ENCODE assay signal across 21 cellular contexts in genomic region chr14:65853407-65853955, GRCh38.
DNase-seq lines count a peak whose midpoint lies in the region; ATAC-seq, FAIRE-seq and TF ChIP-seq lines count a peak whose summit lies in the region.
"Had no signal": no experiment of that assay in that cellular context is flagged by ENCODE, and none has a peak within 500 bp of the region (broad histone marks: within the 10 kb centered on the region; RNA-seq: fewer than 3 reads in every experiment).

No MANE protein-coding gene starts in this region.

- no peak for ATAC-seq in left cardiac atrium
- no peak for ATAC-seq in K562
- no peak for ATAC-seq in stimulated activated naive CD8-positive, alpha-beta T cell treated with anti-CD3 and anti-CD28 coated beads, Interleukin-15, amount 100 ng/mL, for 72 hours

- no peak for TF ChIP-seq CTCF in cardiac muscle cell (IDR thresholded peaks at IDR 0.05; ENCODE audit: low read depth, low read length)
- no peak for TF ChIP-seq CTCF in HEK293 (tag by site-specific recombination; IDR thresholded peaks at IDR 0.05)
- TF ChIP-seq CTCF in K562 (IDR thresholded peaks at IDR 0.05 in 2 of 3, conservative IDR thresholded peaks at IDR 0.05 in 1 of 3; ENCODE audit: insufficient read depth in 2 of 3, low read depth in 1 of 3, low read length in 3 of 3) = no peak

- no peak for TF ChIP-seq RAD21 in K562 (CRISPR knock-in tag; conservative IDR thresholded peaks at IDR 0.05 in 1 of 2, IDR thresholded peaks at IDR 0.05 in 1 of 2)

- no TSS peak for BruUV-seq in K562 (replicated peaks; lab: Mats Ljungman, UMichigan)

- H3K79me2 ChIP-seq in K562 (ENCODE audit: control insufficient read depth, insufficient read depth, low read length) = no peaks in the 10 kb centered on the region

- peak overlapping the region; percentile 24 for H3K27ac ChIP-seq in cardiac muscle cell
- H3K27ac ChIP-seq in HEK293 (ENCODE audit: extremely low read depth, low read depth, low read length) = no peak overlapping the region
- H3K27ac ChIP-seq in K562 (ENCODE audit: extremely low read depth, low read depth, low read length) = no peak overlapping the region
- H3K27ac ChIP-seq: GM23248, HL-60, PC-9, SJSA1 had no signal

- intact Hi-C loops in left cardiac atrium (cut with DNase I) (no loop called here), K562 (cut with micrococcal nuclease) (no loop called here)

- WGBS in K562 (ENCODE audit: insufficient coverage, low coverage, missing lambda C conversion rate) = 0% methylated on average over 7 of the region's 7 CpGs

- no peak for TF ChIP-seq POLR2A in K562 (conservative IDR thresholded peaks at IDR 0.05)

- H3K27me3 ChIP-seq in cardiac muscle cell (no peaks in the 10 kb centered on the region), K562 (ENCODE audit: control insufficient read depth in 2 of 2, insufficient read depth in 2 of 2, low read length in 2 of 2) (peaks cover 0 to 5% of the 10 kb centered on the region in 2 experiments; a peak in 3 of 5 replicates)
- H3K27me3 ChIP-seq: SJSA1 had no signal

- H3K9ac ChIP-seq in K562 (ENCODE audit: insufficient read depth in 1 of 2, low read depth in 2 of 2, low read length in 2 of 2) = no peak overlapping the region
- H3K9ac ChIP-seq: GM23248 had no signal

- TF ChIP-seq EP300 in K562 (IDR thresholded peaks at IDR 0.05; ENCODE audit: low read length) = no peak

- no peak overlapping the region for H3K4me3 Mint-ChIP-seq in stimulated activated naive CD8-positive, alpha-beta T cell treated with anti-CD3 and anti-CD28 coated beads, Interleukin-15, amount 100 ng/mL, for 72 hours

- H3K4me1 ChIP-seq in cardiac muscle cell (ENCODE audit: low read depth) (peaks cover 11% of the 10 kb centered on the region), HEK293 (ENCODE audit: control insufficient read depth, insufficient read depth, low read length) (no peaks in the 10 kb centered on the region), K562 (replicated peaks in 1 of 2; ENCODE audit: control insufficient read depth in 2 of 2, insufficient read depth in 2 of 2, low read length in 2 of 2) (no peaks in the 10 kb centered on the region; a peak in 1 of 5 replicates)
- H3K4me1 ChIP-seq: HAP-1, SJSA1 had no signal

- POLR2A ChIA-PET in HEK293 (lab: Yijun Ruan, JAX) = no interaction called here
- POLR2A ChIA-PET in K562 (lab: Yijun Ruan, JAX) = no interaction called here

- no peaks in the 10 kb centered on the region for H3K9me1 ChIP-seq in K562 (ENCODE audit: control insufficient read depth, insufficient read depth, low read length)

- H3K4me2 ChIP-seq in K562 (ENCODE audit: insufficient read depth, low read length) = no peak overlapping the region
- H3K4me2 ChIP-seq: PC-9 had no signal

- no peaks in the 10 kb centered on the region for H4K20me1 ChIP-seq in K562 (replicated peaks; ENCODE audit: control insufficient read depth, insufficient read depth, low read length)

- H3K9me3 ChIP-seq in cardiac muscle cell (ENCODE audit: low read depth) = no peaks in the 10 kb centered on the region
- H3K9me3 ChIP-seq in HEK293 (ENCODE audit: control insufficient read depth, insufficient read depth, low read depth, low read length) = no peaks in the 10 kb centered on the region
- H3K9me3 ChIP-seq in K562 (replicated peaks; ENCODE audit: control insufficient read depth, insufficient read depth, low read depth, low read length) = no peaks in the 10 kb centered on the region
- H3K9me3 ChIP-seq: HAP-1, SJSA1 had no signal

- H3K36me3 ChIP-seq in cardiac muscle cell (no peaks in the 10 kb centered on the region), HEK293 (ENCODE audit: control insufficient read depth in 2 of 2, insufficient read depth in 1 of 2, low read length in 2 of 2) (no peaks in the 10 kb centered on the region), K562 (ENCODE audit: control insufficient read depth, insufficient read depth, low read length) (no peaks in the 10 kb centered on the region)
- H3K36me3 ChIP-seq: HAP-1, SJSA1 had no signal

- no peaks in the 10 kb centered on the region for H3K27me3 Mint-ChIP-seq in stimulated activated naive CD8-positive, alpha-beta T cell treated with anti-CD3 and anti-CD28 coated beads, Interleukin-15, amount 100 ng/mL, for 72 hours
- H3K27me3 Mint-ChIP-seq: CD4-positive, CD25-positive, alpha-beta regulatory T cell had no signal

- CTCF ChIA-PET in HEK293 (lab: Yijun Ruan, JAX) (no interaction called here), K562 (lab: Yijun Ruan, JAX; ENCODE audit: low intra/inter-chr PET ratio) (no interaction called here)

- H3K4me3 ChIP-seq in cardiac muscle cell (no peak overlapping the region), HEK293 (ENCODE audit: low read depth, low read length) (no peak overlapping the region), K562 (no peak overlapping the region)
- H3K4me3 ChIP-seq: GM23248, HAP-1, PC-9, SJSA1 had no signal

- H2AFZ ChIP-seq in K562 (ENCODE audit: low read depth, low read length) = 0 out of 2 replicates have a peak overlapping the region, but pooled peaks have one; percentile 40
- H2AFZ ChIP-seq: GM23248, PC-9 had no signal

- FAIRE-seq in K562 (lab: Jason Lieb, UNC) = no peak
- FAIRE-seq: GM18507 had no signal

- H3K9me3 Mint-ChIP-seq in stimulated activated naive CD8-positive, alpha-beta T cell treated with anti-CD3 and anti-CD28 coated beads, Interleukin-15, amount 100 ng/mL, for 72 hours = peaks cover 18 to 35% of the 10 kb centered on the region in 2 donors

- peaks cover 38% of the 10 kb centered on the region for H3K4me1 Mint-ChIP-seq in stimulated activated naive CD8-positive, alpha-beta T cell treated with anti-CD3 and anti-CD28 coated beads, Interleukin-15, amount 100 ng/mL, for 72 hours

- DNase-seq in cardiac muscle cell (ENCODE audit: low read depth in 1 of 2, low spot score in 1 of 2) = no peak
- no peak for DNase-seq in left cardiac atrium
- peak in 1 of 4 experiments; percentile 23 for DNase-seq in K562 (ENCODE audit: extremely low read depth in 1 of 4, low spot score in 3 of 4)
- no peak for DNase-seq in stimulated activated CD4-positive, alpha-beta T cell treated with anti-CD3 and anti-CD28 coated beads, Interleukin-2, amount 100 ng/mL, for 48 hours
- DNase-seq in stimulated activated naive CD8-positive, alpha-beta T cell treated with anti-CD3 and anti-CD28 coated beads, Interleukin-15, amount 100 ng/mL, for 72 hours = no peak
- no peak for DNase-seq in DMS53 treated with DMSO at 0.1 percent for 48 hours (lab: John Stamatoyannopoulos, UW; ENCODE audit: unreplicated experiment)
- DNase-seq: CD4-positive, CD25-positive, alpha-beta regulatory T cell; DMS153; GM23248; NCI-H1105 treated with DMSO at 0.1 percent for 48 hours; NCI-H2029 treated with DMSO at 0.1 percent for 48 hours; NCI-H526; NCI-H82; NK-92 treated with Interleukin-12 subunit alpha and Interleukin-12 subunit beta, amount 100 ng/mL, for 24 hours; PC-9; Right ventricle myocardium superior had no signal

- in situ Hi-C loops in K562 (cut with MboI) = no loop called here

- H3K27ac Mint-ChIP-seq in stimulated activated naive CD8-positive, alpha-beta T cell treated with anti-CD3 and anti-CD28 coated beads, Interleukin-15, amount 100 ng/mL, for 72 hours = no peak overlapping the region

TF ChIP-seq in HEK293, 187 proteins besides CTCF, POLR2A, EP300 and RAD21 (continues in another document):
- peak; percentile 45 for TF ChIP-seq ZIC2 (tag by site-specific recombination; IDR thresholded peaks at IDR 0.05)
- TF ChIP-seq, protein P1, sequence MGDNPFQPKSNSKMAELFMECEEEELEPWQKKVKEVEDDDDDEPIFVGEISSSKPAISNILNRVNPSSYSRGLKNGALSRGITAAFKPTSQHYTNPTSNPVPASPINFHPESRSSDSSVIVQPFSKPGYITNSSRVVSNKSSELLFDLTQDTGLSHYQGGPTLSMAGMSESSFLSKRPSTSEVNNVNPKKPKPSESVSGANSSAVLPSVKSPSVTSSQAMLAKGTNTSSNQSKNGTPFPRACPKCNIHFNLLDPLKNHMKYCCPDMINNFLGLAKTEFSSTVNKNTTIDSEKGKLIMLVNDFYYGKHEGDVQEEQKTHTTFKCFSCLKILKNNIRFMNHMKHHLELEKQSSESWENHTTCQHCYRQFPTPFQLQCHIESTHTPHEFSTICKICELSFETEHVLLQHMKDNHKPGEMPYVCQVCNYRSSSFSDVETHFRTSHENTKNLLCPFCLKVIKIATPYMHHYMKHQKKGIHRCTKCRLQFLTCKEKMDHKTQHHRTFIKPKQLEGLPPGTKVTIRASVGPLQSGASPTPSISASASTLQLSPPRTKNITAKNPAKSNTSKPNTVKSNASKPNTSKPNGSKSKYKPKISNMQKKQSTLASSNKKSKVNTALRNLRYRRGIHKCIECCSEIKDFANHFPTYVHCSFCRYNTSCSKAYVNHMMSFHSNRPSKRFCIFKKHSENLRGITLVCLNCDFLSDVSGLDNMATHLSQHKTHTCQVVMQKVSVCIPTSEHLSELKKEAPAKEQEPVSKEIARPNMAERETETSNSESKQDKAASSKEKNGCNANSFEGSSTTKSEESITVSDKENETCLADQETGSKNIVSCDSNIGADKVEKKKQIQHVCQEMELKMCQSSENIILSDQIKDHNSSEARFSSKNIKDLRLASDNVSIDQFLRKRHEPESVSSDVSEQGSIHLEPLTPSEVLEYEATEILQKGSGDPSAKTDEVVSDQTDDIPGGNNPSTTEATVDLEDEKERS (tag by site-specific recombination; IDR thresholded peaks at IDR 0.05) = no peak

TF ChIP-seq in K562, 482 proteins besides CTCF, POLR2A, EP300 and RAD21 (continues in another document):
- TF ChIP-seq ZKSCAN1 (IDR thresholded peaks at IDR 0.05; ENCODE audit: low read depth, low read length) = peak; percentile 39; the same call in 1 of the 2 replicates
- TF ChIP-seq, protein P2, sequence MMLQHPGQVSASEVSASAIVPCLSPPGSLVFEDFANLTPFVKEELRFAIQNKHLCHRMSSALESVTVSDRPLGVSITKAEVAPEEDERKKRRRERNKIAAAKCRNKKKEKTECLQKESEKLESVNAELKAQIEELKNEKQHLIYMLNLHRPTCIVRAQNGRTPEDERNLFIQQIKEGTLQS (IDR thresholded peaks at IDR 0.05) = peak; percentile 61
- TF ChIP-seq, protein P2 (CRISPR knock-in tag; conservative IDR thresholded peaks at IDR 0.05) = no peak
